ENCODE assay signal across 17 cellular contexts in genomic region chr3:45140392-45140791, GRCh38. TPM values are rescaled to one million over a fixed set of nuclear protein-coding genes. Genes with fewer than 3 reads are reported as not detected.
DNase-seq lines count a peak whose midpoint lies in the region; ATAC-seq and TF ChIP-seq lines count a peak whose summit lies in the region.
"Had no signal": no experiment of that assay in that cellular context is flagged by ENCODE, and none has a peak within 500 bp of the region (broad histone marks: within the 10 kb centered on the region; RNA-seq: fewer than 3 reads in every experiment).

No MANE protein-coding gene starts in this region.

- H3K4me1 ChIP-seq in PC-3 (ENCODE audit: insufficient read depth, low read length) (peaks cover 79% of the 10 kb centered on the region), mucosa of descending colon (ENCODE audit: low read depth) (peaks cover 54% of the 10 kb centered on the region)

- ATAC-seq in PC-3 (peak; percentile 69), mucosa of descending colon (peak; percentile 64)
- ATAC-seq: activated CD8-positive, alpha-beta memory T cell treated with anti-CD3 and anti-CD28 coated beads, Interleukin-2, amount 10 ng/mL, durations not matched to agents 7 days and 5 days; stimulated activated memory B cell treated with anti-CD40 and anti-IgM and Interleukin-4, amounts not matched to agents 10 μg/mL and 1 μg/mL and 100 μg/mL, for 72 hours had no signal

- CTCF ChIA-PET in PC-3 (lab: Charles Lee) = interaction anchor here (0.8 kb wide), 1 partner anchor 17 kb away, joined by 3 read pairs; no protein-coding TSS in a partner anchor

- peaks cover 52% of the 10 kb centered on the region for H3K36me3 ChIP-seq in PC-3 (ENCODE audit: low read depth, low read length)
- H3K36me3 ChIP-seq in mucosa of descending colon (ENCODE audit: low read depth) = no peaks in the 10 kb centered on the region

- H3K9me3 ChIP-seq in PC-3 (ENCODE audit: low read length) (no peaks in the 10 kb centered on the region), mucosa of descending colon (no peaks in the 10 kb centered on the region)

- peak overlapping the region; percentile 39 for H3K4me2 ChIP-seq in PC-3 (ENCODE audit: low read length)

- H3K9me2 ChIP-seq in PC-3 (replicated peaks; ENCODE audit: low read length) = no peaks in the 10 kb centered on the region

- no peaks in the 10 kb centered on the region for H3F3A ChIP-seq in PC-3 (ENCODE audit: low read length, unreplicated experiment)

- H3K79me2 ChIP-seq in PC-3 (ENCODE audit: low read length) = peaks cover 100% of the 10 kb centered on the region

- TF ChIP-seq CTCF in PC-3 (conservative IDR thresholded peaks at IDR 0.05; ENCODE audit: low read depth, low read length) (no peak), mucosa of descending colon (IDR thresholded peaks at IDR 0.05) (no peak), dorsolateral prefrontal cortex (IDR thresholded peaks at IDR 0.05 in 54 of 56, conservative IDR thresholded peaks at IDR 0.05 in 2 of 56; ENCODE audit: low read depth in 1 of 56, partially characterized antibody in 56 of 56) (no peak), GM20000 (IDR thresholded peaks at IDR 0.05; ENCODE audit: extremely low read depth, missing control alignments) (no peak)

- H3K4me3 ChIP-seq in PC-3 (ENCODE audit: low read length) (no peak overlapping the region), mucosa of descending colon (no peak overlapping the region), dorsolateral prefrontal cortex (no peak overlapping the region)

- H3K27ac ChIP-seq in PC-3 (ENCODE audit: low read length) (peak overlapping the region; percentile 76), dorsolateral prefrontal cortex (no peak overlapping the region)

- DNase-seq in Daoy (ENCODE audit: low read depth) = peak; percentile 74
- peak; percentile 86 for DNase-seq in PC-3
- peak; percentile 38 for DNase-seq in epidermal melanocyte (ENCODE audit: insufficient read length, low spot score)
- DNase-seq in mucosa of descending colon = peak in 1 of 3 donors; percentile 44
- DNase-seq in dorsolateral prefrontal cortex = no peak
- no peak for DNase-seq in MV-4-11 (lab: John Stamatoyannopoulos, UW)
- DNase-seq in SKM-1 treated with dmso at 0.1 percent for 144 hours (lab: John Stamatoyannopoulos, UW; ENCODE audit: unreplicated experiment) = no peak
- DNase-seq in GM20000 (ENCODE audit: low spot score) = no peak
- DNase-seq: activated CD8-positive, alpha-beta memory T cell treated with anti-CD3 and anti-CD28 coated beads, Interleukin-2, amount 10 ng/mL, durations not matched to agents 7 days and 5 days; activated naive CD4-positive, alpha-beta T cell treated with anti-CD3 and anti-CD28 coated beads, Interleukin-2, amount 50 U/mL, for 16 hours; CD4-positive, alpha-beta T cell; foreskin melanocyte; H7; NCI-H1417; NCI-H510A treated with DMSO at 0.1 percent for 48 hours; stimulated activated CD4-positive, alpha-beta T cell treated with anti-CD3 and anti-CD28 coated beads, Interleukin-4, amount 100 ng/mL, for 1 hour had no signal

- H2AFZ ChIP-seq in PC-3 (ENCODE audit: low read length) = no peak overlapping the region

- BruUV-seq in PC-3 (replicated peaks; lab: Mats Ljungman, UMichigan) = no TSS peak

- POLR2A ChIA-PET in PC-3 (lab: Charles Lee; ENCODE audit: unreplicated experiment) = interaction anchor here (0.6 to 1.5 kb wide), 2 partner anchors 17 to 27 kb away, joined by 5 to 12 read pairs; no protein-coding TSS in a partner anchor

- H3K27me3 ChIP-seq in PC-3 (ENCODE audit: low read length) = no peaks in the 10 kb centered on the region
- H3K27me3 ChIP-seq in dorsolateral prefrontal cortex = peaks cover 0 to 37% (median 14%) of the 10 kb centered on the region in 45 donors

- intact Hi-C loops in PC-3 (cut with micrococcal nuclease) (no loop called here), mucosa of descending colon (cut with DNase I, micrococcal nuclease) (no loop called here), dorsolateral prefrontal cortex (cut with DNase I) (no loop called here)

- peaks cover 23% of the 10 kb centered on the region for H4K20me1 ChIP-seq in PC-3 (ENCODE audit: low read length)

- H3K9ac ChIP-seq in PC-3 (ENCODE audit: low read length) = peak overlapping the region; percentile 58

RNA-seq across cellular contexts. Expression of gene CDCP1, which starts 5.8 kb away (rescaled TPM):
- 12.9 and 20.6 TPM in 2 replicates for total RNA-seq in Daoy (2014; rRNA removed; shearing (Covaris generic))
- 120 and 124 TPM in 2 replicates for total RNA-seq in PC-3 (2014; rRNA removed)
- total RNA-seq in mucosa of descending colon = 100 to 1,000 TPM in 1 of 3 donors, 10 to 100 TPM in 2; 57.6 to 111 (median 87.5) TPM
- 1 to 10 TPM in 90 of 120 experiments, under 1 TPM in 30; 0.37 to 4.8 (median 1.4) TPM for total RNA-seq in dorsolateral prefrontal cortex

Comparison
In these comparisons a context has a peak if more than half of its experiments do, and no peak if none do; other contexts are left out.
1. DNase-seq: peak in Daoy (single experiment), PC-3 (single experiment) and epidermal melanocyte (single experiment); none in dorsolateral prefrontal cortex (0 of 10), MV-4-11 (single experiment), SKM-1 treated with dmso at 0.1 percent for 144 hours (single experiment) and GM20000 (single experiment).